Comparison of ENCODE assay signal across 2 cellular contexts in genomic region chr6:166747644-166748595, GRCh38.
TF ChIP-seq lines count a peak whose summit lies in the region.

No MANE protein-coding gene starts in this region.

TF ChIP-seq in GM23338, 12 proteins besides CTCF, POLR2A, EP300 and RAD21 (continued from another document):
- TF ChIP-seq ZNF462 (CRISPR knock-in tag; IDR thresholded peaks at IDR 0.05) = no peak

TF ChIP-seq in WTC11, 78 proteins besides CTCF, POLR2A, EP300 and RAD21 (continued from another document):
- TF ChIP-seq ZNF425 (CRISPR knock-in tag; conservative IDR thresholded peaks at IDR 0.05) (no peak), MAX (CRISPR knock-in tag; IDR thresholded peaks at IDR 0.05) (peak; percentile 54), NFYB (CRISPR knock-in tag; conservative IDR thresholded peaks at IDR 0.05; ENCODE audit: low read depth) (no peak), RORB (CRISPR knock-in tag; IDR thresholded peaks at IDR 0.05) (no peak), FOXK1 (CRISPR knock-in tag; IDR thresholded peaks at IDR 0.05) (0 out of 2 replicates have a peak, but pooled peaks have one; percentile 26), ZNF423 (CRISPR knock-in tag; IDR thresholded peaks at IDR 0.05) (peak; percentile 61; the same call in 1 of the 2 replicates), CREB1 (CRISPR knock-in tag; IDR thresholded peaks at IDR 0.05) (no peak), GRHL2 (CRISPR knock-in tag; IDR thresholded peaks at IDR 0.05; ENCODE audit: insufficient replicate concordance, severe bottlenecking) (no peak), FOXJ3 (CRISPR knock-in tag; IDR thresholded peaks at IDR 0.05; ENCODE audit: borderline replicate concordance) (no peak), ZBTB43 (CRISPR knock-in tag; IDR thresholded peaks at IDR 0.05) (0 out of 2 replicates have a peak, but pooled peaks have one; percentile 38), USF1 (CRISPR knock-in tag; IDR thresholded peaks at IDR 0.05) (no peak), HMGXB4 (CRISPR knock-in tag; IDR thresholded peaks at IDR 0.05) (0 out of 2 replicates have a peak, but pooled peaks have one; percentile 38), E2F5 (CRISPR knock-in tag; IDR thresholded peaks at IDR 0.05) (no peak), SP1 (CRISPR knock-in tag; conservative IDR thresholded peaks at IDR 0.05) (peak; percentile 31; the same call in 1 of the 2 replicates), ZNF121 (CRISPR knock-in tag; IDR thresholded peaks at IDR 0.05) (no peak), EMX1 (CRISPR knock-in tag; IDR thresholded peaks at IDR 0.05) (no peak), ZMAT4 (CRISPR knock-in tag; IDR thresholded peaks at IDR 0.05) (no peak), E2F4 (CRISPR knock-in tag; IDR thresholded peaks at IDR 0.05; ENCODE audit: borderline replicate concordance, low read depth) (no peak), CREM (CRISPR knock-in tag; IDR thresholded peaks at IDR 0.05) (no peak), TCF7 (CRISPR knock-in tag; IDR thresholded peaks at IDR 0.05; ENCODE audit: low read depth) (no peak), ZBTB21 (CRISPR knock-in tag; IDR thresholded peaks at IDR 0.05; ENCODE audit: borderline replicate concordance) (0 out of 2 replicates have a peak, but pooled peaks have one; percentile 31), JUN (CRISPR knock-in tag; IDR thresholded peaks at IDR 0.05) (no peak), MLX (CRISPR knock-in tag; IDR thresholded peaks at IDR 0.05) (no peak), GABPB1 (CRISPR knock-in tag; IDR thresholded peaks at IDR 0.05) (no peak), PREB (CRISPR knock-in tag; IDR thresholded peaks at IDR 0.05; ENCODE audit: borderline replicate concordance) (no peak), NFATC4 (CRISPR knock-in tag; IDR thresholded peaks at IDR 0.05) (no peak), JAZF1 (CRISPR knock-in tag; IDR thresholded peaks at IDR 0.05) (no peak), HMGA2 (CRISPR knock-in tag; IDR thresholded peaks at IDR 0.05) (no peak), TEAD4 (CRISPR knock-in tag; IDR thresholded peaks at IDR 0.05) (no peak), SMAD4 (CRISPR knock-in tag; IDR thresholded peaks at IDR 0.05) (no peak), ZNF671 (CRISPR knock-in tag; IDR thresholded peaks at IDR 0.05) (no peak), TP53 (CRISPR knock-in tag; IDR thresholded peaks at IDR 0.05) (no peak), AR (CRISPR knock-in tag; IDR thresholded peaks at IDR 0.05) (no peak), TEAD1 (CRISPR knock-in tag; IDR thresholded peaks at IDR 0.05) (0 out of 2 replicates have a peak, but pooled peaks have one; percentile 14), GTF2I (CRISPR knock-in tag; conservative IDR thresholded peaks at IDR 0.05) (no peak)
TF ChIP-seq in WTC11: peak in this region for 8.
